26 cellular contexts compared by ENCODE assay signal in genomic region chr7:130553398-130554029, GRCh38.
"Had no signal": no experiment of that assay in that cellular context is flagged by ENCODE, and none has a peak within 500 bp of the region (broad histone marks: within the 10 kb centered on the region; RNA-seq: fewer than 3 reads in every experiment).

No MANE protein-coding gene starts in this region.

- H3K4me3 ChIP-seq: coronary artery, esophagus muscularis mucosa, gastroesophageal sphincter, heart left ventricle, hepatocyte, neural progenitor cell, prostate gland, right atrium auricular region, smooth muscle cell, suprapubic skin, transverse colon had no signal

- H3K36me3 ChIP-seq: neural progenitor cell, prostate gland, transverse colon had no signal

- H3K4me3 Mint-ChIP-seq: natural killer cell treated with Interleukin-12 subunit alpha and Interleukin-12 subunit beta and Interleukin-15 and Interleukin-18, amount 100 ng/mL, for 72 hours; neural progenitor cell; stimulated activated naive CD8-positive, alpha-beta T cell treated with anti-CD3 and anti-CD28 coated beads, Interleukin-15, amount 100 ng/mL, for 72 hours had no signal

- H3K9me3 Mint-ChIP-seq: natural killer cell treated with Interleukin-12 subunit alpha and Interleukin-12 subunit beta and Interleukin-15 and Interleukin-18, amount 100 ng/mL, for 72 hours; neural progenitor cell had no signal

- H2AFZ ChIP-seq: hepatocyte, neural progenitor cell, parathyroid adenoma had no signal

- ATAC-seq: foreskin keratinocyte; gastroesophageal sphincter; left lobe of liver; natural killer cell treated with Interleukin-12 subunit alpha and Interleukin-12 subunit beta and Interleukin-15 and Interleukin-18, amount 100 ng/mL, for 72 hours; sciatic nerve; stimulated activated naive CD8-positive, alpha-beta T cell treated with anti-CD3 and anti-CD28 coated beads, Interleukin-15, amount 100 ng/mL, for 72 hours had no signal

- DNase-seq: dermis blood vessel endothelial cell; effector memory CD4-positive, alpha-beta T cell; foreskin keratinocyte; heart left ventricle; kidney; mesenchymal stem cell; stimulated activated CD4-positive, alpha-beta T cell treated with anti-CD3 and anti-CD28 coated beads, Interleukin-12 subunit alpha, Interleukin-12 subunit beta, amount 100 ng/mL, for 4 hours; stimulated activated CD4-positive, alpha-beta T cell treated with anti-CD3 and anti-CD28 coated beads, Interleukin-1b, Interleukin-23, amount 100 ng/mL, for 48 hours; stimulated activated CD4-positive, alpha-beta T cell treated with anti-CD3 and anti-CD28 coated beads, Interleukin-4, amount 100 ng/mL, for 1 hour; stimulated activated CD8-positive, alpha-beta memory T cell treated with anti-CD3 and anti-CD28 coated beads, Interleukin-4, amount 100 ng/mL, for 48 hours; stimulated activated naive CD4-positive, alpha-beta T cell; stimulated activated naive CD8-positive, alpha-beta T cell treated with anti-CD3 and anti-CD28 coated beads, Interleukin-15, amount 100 ng/mL, for 72 hours; transverse colon had no signal

- H3K4me2 ChIP-seq: hepatocyte, neural progenitor cell, smooth muscle cell had no signal

- H3K9ac ChIP-seq: neural progenitor cell, parathyroid adenoma had no signal

- H3K27me3 Mint-ChIP-seq: natural killer cell treated with Interleukin-12 subunit alpha and Interleukin-12 subunit beta and Interleukin-15 and Interleukin-18, amount 100 ng/mL, for 72 hours; stimulated activated naive CD8-positive, alpha-beta T cell treated with anti-CD3 and anti-CD28 coated beads, Interleukin-15, amount 100 ng/mL, for 72 hours had no signal

- H3K9me3 ChIP-seq: esophagus muscularis mucosa, gastroesophageal sphincter, heart left ventricle, prostate gland, right atrium auricular region, suprapubic skin, transverse colon had no signal

- H3K4me1 Mint-ChIP-seq: neural progenitor cell; stimulated activated naive CD8-positive, alpha-beta T cell treated with anti-CD3 and anti-CD28 coated beads, Interleukin-15, amount 100 ng/mL, for 72 hours had no signal

- H3K36me3 Mint-ChIP-seq: natural killer cell treated with Interleukin-12 subunit alpha and Interleukin-12 subunit beta and Interleukin-15 and Interleukin-18, amount 100 ng/mL, for 72 hours had no signal

- H3K27ac ChIP-seq: coronary artery, esophagus muscularis mucosa, foreskin keratinocyte, gastroesophageal sphincter, heart left ventricle, hepatocyte, neural progenitor cell, parathyroid adenoma, prostate gland, right atrium auricular region, suprapubic skin, transverse colon had no signal

- H3K4me1 ChIP-seq: esophagus muscularis mucosa, foreskin keratinocyte, gastroesophageal sphincter, heart left ventricle, neural progenitor cell, parathyroid adenoma, prostate gland, right atrium auricular region, suprapubic skin, transverse colon had no signal

- H3K27ac Mint-ChIP-seq: natural killer cell treated with Interleukin-12 subunit alpha and Interleukin-12 subunit beta and Interleukin-15 and Interleukin-18, amount 100 ng/mL, for 72 hours; neural progenitor cell; stimulated activated naive CD8-positive, alpha-beta T cell treated with anti-CD3 and anti-CD28 coated beads, Interleukin-15, amount 100 ng/mL, for 72 hours had no signal

- H3K79me2 ChIP-seq: hepatocyte, parathyroid adenoma had no signal

- H3K27me3 ChIP-seq: esophagus muscularis mucosa, foreskin keratinocyte, gastroesophageal sphincter, heart left ventricle, hepatocyte, neural progenitor cell, right atrium auricular region, suprapubic skin, transverse colon had no signal
